In genomic region chr9:94643176-94643575, GRCh38 we compare ENCODE assay signal across 1 cellular context.
TF ChIP-seq lines count a peak whose summit lies in the region.

No MANE protein-coding gene starts in this region.

TF ChIP-seq in H1, 55 proteins besides CTCF, POLR2A, EP300 and RAD21:
- TF ChIP-seq BCL11A (IDR thresholded peaks at IDR 0.05; ENCODE audit: low read depth in 2 of 2, low read length in 2 of 2) (no peak), KDM4A (IDR thresholded peaks at IDR 0.05; ENCODE audit: low read depth, low read length, severe bottlenecking) (no peak), CBX8 (IDR thresholded peaks at IDR 0.05; ENCODE audit: borderline replicate concordance, low read depth, low read length) (no peak), MAX (IDR thresholded peaks at IDR 0.05) (no peak), SIX5 (IDR thresholded peaks at IDR 0.05; ENCODE audit: low read depth, low read length) (no peak), TAF1 (IDR thresholded peaks at IDR 0.05; ENCODE audit: low read depth, low read length) (no peak), CREB1 (IDR thresholded peaks at IDR 0.05) (no peak), ASH2L (IDR thresholded peaks at IDR 0.05; ENCODE audit: low read length) (no peak), CHD1 (IDR thresholded peaks at IDR 0.05; ENCODE audit: low read depth, low read length) (no peak), PHF8 (conservative IDR thresholded peaks at IDR 0.05; ENCODE audit: low read depth, low read length) (no peak), ZNF274 (IDR thresholded peaks at IDR 0.05; ENCODE audit: borderline replicate concordance, extremely low read depth, low read length) (no peak), GTF2F1 (IDR thresholded peaks at IDR 0.05; ENCODE audit: borderline replicate concordance, low read depth, low read length) (no peak), KDM1A (IDR thresholded peaks at IDR 0.05; ENCODE audit: borderline replicate concordance, low read length) (no peak), CEBPB (IDR thresholded peaks at IDR 0.05; ENCODE audit: low read depth, low read length) (no peak), SIRT6 (IDR thresholded peaks at IDR 0.05; ENCODE audit: low read length) (no peak), HDAC6 (IDR thresholded peaks at IDR 0.05; ENCODE audit: low read depth, low read length) (no peak), MAFK (IDR thresholded peaks at IDR 0.05; ENCODE audit: low read depth, low read length) (no peak), SIN3A (conservative IDR thresholded peaks at IDR 0.05 in 1 of 2, IDR thresholded peaks at IDR 0.05 in 1 of 2; ENCODE audit: low read depth in 1 of 2, low read length in 2 of 2) (no peak), CBX5 (IDR thresholded peaks at IDR 0.05; ENCODE audit: low read depth, low read length) (no peak)
